ENCODE assay signal across 25 cellular contexts in the genomic region with DNA sequence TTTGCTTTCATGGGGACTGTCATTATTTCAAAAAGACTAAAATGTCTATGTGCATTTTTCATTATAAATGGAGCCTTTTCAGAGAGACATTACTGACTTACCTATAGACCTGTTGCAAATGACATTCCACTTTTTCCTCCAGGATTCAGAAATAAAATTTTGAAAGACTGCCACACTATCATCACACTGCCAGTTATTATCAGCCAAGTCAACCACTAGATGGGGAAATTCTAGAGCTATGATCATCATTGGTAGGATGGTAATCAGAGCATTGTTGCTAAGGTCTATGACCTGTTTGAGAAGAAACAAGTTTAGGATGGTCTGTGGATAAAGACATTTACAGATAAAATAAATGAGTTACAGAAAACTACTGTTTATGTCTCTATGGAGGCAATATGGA. TPM values are rescaled to one million over a fixed set of nuclear protein-coding genes. Genes with fewer than 3 reads are reported as not detected.
A peak's percentile ranks its signal among the peaks of the same experiment; 100 is the strongest.
DNase-seq lines count a peak whose midpoint lies in the region; FAIRE-seq and TF ChIP-seq lines count a peak whose summit lies in the region.
"Had no signal": no experiment of that assay in that cellular context is flagged by ENCODE, and none has a peak within 500 bp of the region (broad histone marks: within the 10 kb centered on the region; RNA-seq: fewer than 3 reads in every experiment).

No MANE protein-coding gene starts in this region.

- H3K4me2 ChIP-seq in OCI-LY3 (ENCODE audit: low read length) = no peak overlapping the region
- H3K4me2 ChIP-seq: SK-N-SH had no signal

- no peaks in the 10 kb centered on the region for H3K9me3 Mint-ChIP-seq in MCF 10A (ENCODE audit: unreplicated experiment)
- peaks cover 2% of the 10 kb centered on the region for H3K9me3 Mint-ChIP-seq in nephron progenitor cell

- no peak for FAIRE-seq in GM12891 (lab: Jason Lieb, UNC)
- FAIRE-seq: GM18507, HTR-8/SVneo had no signal

- H3K4me3 ChIP-seq in breast epithelium (no peak overlapping the region), OCI-LY3 (ENCODE audit: low read length) (no peak overlapping the region), astrocyte of the spinal cord (ENCODE audit: low read depth, low read length) (no peak overlapping the region), retinal pigment epithelial cell (ENCODE audit: low read length) (no peak overlapping the region)

- H3K27ac Mint-ChIP-seq in MCF 10A (ENCODE audit: low read depth, unreplicated experiment) = no peak overlapping the region
- H3K27ac Mint-ChIP-seq in nephron progenitor cell = no peak overlapping the region
- H3K27ac Mint-ChIP-seq: CD14-positive monocyte had no signal

- no peak overlapping the region for H3K4me3 Mint-ChIP-seq in MCF 10A (ENCODE audit: unreplicated experiment)
- H3K4me3 Mint-ChIP-seq in nephron progenitor cell = no peak overlapping the region
- H3K4me3 Mint-ChIP-seq: CD14-positive monocyte had no signal

- H4K20me1 ChIP-seq in OCI-LY3 (ENCODE audit: insufficient read depth, low read length) = no peaks in the 10 kb centered on the region

- TF ChIP-seq POLR2A in breast epithelium (IDR thresholded peaks at IDR 0.05) (no peak), GM12891 (IDR thresholded peaks at IDR 0.05; ENCODE audit: low read depth, low read length) (no peak)

- no peak for DNase-seq in MCF 10A (ENCODE audit: unreplicated experiment)
- no peak for DNase-seq in breast epithelium (ENCODE audit: low spot score in 2 of 2)
- no peak for DNase-seq in astrocyte of the spinal cord (ENCODE audit: low read depth, low spot score)
- DNase-seq in retinal pigment epithelial cell (ENCODE audit: low read depth) = no peak
- no peak for DNase-seq in GM12891 (ENCODE audit: insufficient read length, low spot score)
- no peak for DNase-seq in mucosa of gallbladder (ENCODE audit: low spot score)
- DNase-seq in nephron progenitor cell = no peak
- DNase-seq: AML-193, DMS79 treated with DMSO at 0.1 percent for 48 hours, GOT3, HCEC 1CT, KG1, MV-4-11, NCI-H1694 treated with DMSO at 0.1 percent for 48 hours, NCI-H2081 treated with DMSO at 0.1 percent for 48 hours, NCI-H2171 treated with DMSO at 0.1 percent for 48 hours, NCI-H524 treated with DMSO at 0.1 percent for 48 hours, NCI-H82, SHP77 treated with DMSO at 0.1 percent for 48 hours, SK-N-SH had no signal

- TF ChIP-seq CTCF in MCF 10A (IDR thresholded peaks at IDR 0.05; ENCODE audit: unreplicated experiment) = peak; percentile 2
- no peak for TF ChIP-seq CTCF in breast epithelium (IDR thresholded peaks at IDR 0.05)
- peak; percentile 20; the same call in 1 of the 2 replicates for TF ChIP-seq CTCF in OCI-LY3 (IDR thresholded peaks at IDR 0.05; ENCODE audit: low read depth, low read length)
- TF ChIP-seq CTCF in astrocyte of the spinal cord (IDR thresholded peaks at IDR 0.05; ENCODE audit: low read depth, low read length) = peak; percentile 6
- peak; percentile 7 for TF ChIP-seq CTCF in retinal pigment epithelial cell (conservative IDR thresholded peaks at IDR 0.05; ENCODE audit: low read depth, low read length)
- no peak for TF ChIP-seq CTCF in nephron progenitor cell (IDR thresholded peaks at IDR 0.05)

- no peak overlapping the region for H3K27ac ChIP-seq in breast epithelium
- no peak overlapping the region for H3K27ac ChIP-seq in OCI-LY3 (ENCODE audit: low read length)
- H3K27ac ChIP-seq: 22Rv1 had no signal

- BruUV-seq in MCF 10A (replicated peaks; lab: Mats Ljungman, UMichigan) = no TSS peak

- no peak overlapping the region for H3K9ac ChIP-seq in OCI-LY3 (ENCODE audit: low read length)
- H3K9ac ChIP-seq: SK-N-SH had no signal

- intact Hi-C loops in MCF 10A (cut with micrococcal nuclease) (no loop called here), breast epithelium (cut with DNase I; ENCODE audit: low total_unique reads) (no loop called here)

- H3K9me3 ChIP-seq in breast epithelium (no peaks in the 10 kb centered on the region), OCI-LY3 (ENCODE audit: insufficient read depth, low read length) (no peaks in the 10 kb centered on the region)
- H3K9me3 ChIP-seq: SK-N-SH had no signal

- in situ Hi-C loops in astrocyte of the spinal cord (cut with HindIII; ENCODE audit: low sequenced_read_pairs) = no loop called here

- H3K36me3 Mint-ChIP-seq in MCF 10A (ENCODE audit: insufficient read depth, unreplicated experiment) = no peaks in the 10 kb centered on the region
- H3K36me3 Mint-ChIP-seq in nephron progenitor cell (ENCODE audit: low read depth) = no peaks in the 10 kb centered on the region
- H3K36me3 Mint-ChIP-seq: CD14-positive monocyte had no signal

- no peaks in the 10 kb centered on the region for H3K79me2 ChIP-seq in OCI-LY3 (ENCODE audit: low read length)

- peaks cover 18% of the 10 kb centered on the region for H3K4me1 Mint-ChIP-seq in MCF 10A (ENCODE audit: insufficient read depth, unreplicated experiment)
- peaks cover 10% of the 10 kb centered on the region for H3K4me1 Mint-ChIP-seq in nephron progenitor cell
- H3K4me1 Mint-ChIP-seq: CD14-positive monocyte had no signal

- H3K4me1 ChIP-seq in breast epithelium (no peaks in the 10 kb centered on the region), OCI-LY3 (ENCODE audit: low read length) (no peaks in the 10 kb centered on the region)

- CTCF ChIA-PET in MCF 10A (lab: Yijun Ruan, JAX) = interaction anchor here (0.5 to 1.1 kb wide), 2 partner anchors 17 to 28 kb away, joined by 3 to 5 read pairs; no protein-coding TSS in a partner anchor

- POLR2A ChIA-PET in MCF 10A (lab: Yijun Ruan, JAX) = interaction anchor here (0.6 to 1.2 kb wide), 2 partner anchors 34 to 42 kb away, joined by 3 read pairs; no protein-coding TSS in a partner anchor

- H2AFZ ChIP-seq in OCI-LY3 (ENCODE audit: low read depth, low read length) = no peak overlapping the region

- H3K36me3 ChIP-seq in breast epithelium = no peaks in the 10 kb centered on the region
- H3K36me3 ChIP-seq in OCI-LY3 (replicated peaks; ENCODE audit: low read depth, low read length) = no peaks in the 10 kb centered on the region

- H3K27me3 Mint-ChIP-seq in MCF 10A (ENCODE audit: insufficient read depth, unreplicated experiment) = no peaks in the 10 kb centered on the region
- H3K27me3 Mint-ChIP-seq in nephron progenitor cell (ENCODE audit: low read depth, poor library complexity) = peaks cover 4% of the 10 kb centered on the region

- H3K27me3 ChIP-seq in breast epithelium (no peaks in the 10 kb centered on the region), OCI-LY3 (ENCODE audit: low read depth, low read length) (no peaks in the 10 kb centered on the region)

TF ChIP-seq in GM12891, 5 proteins besides CTCF, POLR2A, EP300 and RAD21:
- TF ChIP-seq POU2F2 (IDR thresholded peaks at IDR 0.05; ENCODE audit: low read depth, low read length) (no peak), POLR2AphosphoS5 (IDR thresholded peaks at IDR 0.05; ENCODE audit: low read depth, low read length) (no peak), PAX5 (IDR thresholded peaks at IDR 0.05; ENCODE audit: insufficient read depth, low read length, severe bottlenecking) (no peak)

RNA-seq across cellular contexts. Expression of gene LRRC66, which starts 22.5 kb away (rescaled TPM):
- 0.37 and 0.52 TPM in 2 replicates for total RNA-seq in MCF 10A (2022)
- under 1 TPM; 0.29 to 0.48 (median 0.33) TPM for total RNA-seq in breast epithelium
- polyA plus RNA-seq in GM12891 (2012; ENCODE audit: low read depth, missing spikeins) = not detected
- 1.9 TPM for total RNA-seq in mucosa of gallbladder
- polyA plus RNA-seq: CD14-positive monocyte had no signal

RNA-seq across cellular contexts. Expression of gene SGCB, which starts 40.5 kb away (rescaled TPM):
- total RNA-seq in MCF 10A (2022) (27.0 and 28.2 TPM in 2 replicates), breast epithelium (10 to 100 TPM; 22.2 to 46.6 (median 24.3) TPM), mucosa of gallbladder (62.5 TPM)
- polyA plus RNA-seq in GM12891 (2012; ENCODE audit: low read depth, missing spikeins) = 0.36 TPM

RNA-seq across cellular contexts. Expression of gene SPATA18, which starts 53.5 kb away (rescaled TPM):
- total RNA-seq in MCF 10A (2022) (23.0 and 28.9 TPM in 2 replicates), breast epithelium (10 to 100 TPM in 1 of 3 donors, 1 to 10 TPM in 2; 8.8 to 11.0 (median 9.6) TPM), mucosa of gallbladder (20.1 TPM)
- 0.92 TPM for polyA plus RNA-seq in GM12891 (2012; ENCODE audit: low read depth, missing spikeins)

Comparison
In these comparisons a context has a peak if more than half of its experiments do, and no peak if none do; other contexts are left out.
1. CTCF ChIP-seq: peak in MCF 10A (single experiment), OCI-LY3 (single experiment), astrocyte of the spinal cord (single experiment) and retinal pigment epithelial cell (single experiment); none in breast epithelium (0 of 3) and nephron progenitor cell (single experiment).